Comparison of ENCODE assay signal across 8 cellular contexts in the genomic region with DNA sequence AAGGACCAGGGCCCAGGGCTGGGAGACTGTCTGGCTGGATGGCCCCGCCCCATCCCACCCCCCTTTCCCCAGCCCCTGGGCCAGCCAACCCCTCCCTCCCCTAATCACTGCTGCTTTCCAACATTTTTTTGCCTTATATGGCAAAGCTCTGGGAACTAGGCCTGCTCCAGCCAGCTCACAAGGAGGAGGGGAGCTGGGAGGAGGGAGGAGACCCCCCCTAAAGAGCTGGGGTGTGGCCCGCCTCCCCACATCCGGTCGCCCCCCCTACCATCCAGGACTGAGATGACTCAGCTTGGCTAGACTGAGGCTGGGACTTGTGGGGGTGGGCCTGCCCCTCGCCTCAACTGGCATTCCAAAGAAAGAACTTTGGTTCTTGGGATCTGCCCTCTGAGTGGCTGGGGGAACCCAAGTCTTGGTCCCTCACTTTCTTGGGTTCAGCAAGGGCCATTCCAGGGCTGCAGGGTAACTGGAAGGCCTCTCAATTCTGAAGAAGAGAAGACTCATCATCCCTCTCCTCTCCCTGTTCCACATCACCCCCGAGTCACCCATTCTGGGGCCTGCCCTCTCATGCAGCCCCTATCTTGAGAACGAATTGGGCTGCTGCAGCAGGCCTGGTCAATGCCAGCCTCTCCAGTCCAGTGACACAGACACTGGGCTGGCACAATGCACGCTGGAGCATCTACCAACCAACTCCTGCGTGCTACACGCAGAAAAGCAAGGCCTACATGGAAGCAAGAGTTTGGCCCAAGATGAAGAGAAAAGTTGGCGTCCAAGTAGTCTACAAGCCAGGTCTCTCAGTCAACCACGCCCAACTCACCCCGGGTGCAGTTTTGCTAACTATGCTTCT. TPM values are rescaled to one million over a fixed set of nuclear protein-coding genes. Genes with fewer than 3 reads are reported as not detected.
DNase-seq lines count a peak whose midpoint lies in the region; ATAC-seq and TF ChIP-seq lines count a peak whose summit lies in the region.

No MANE protein-coding gene starts in this region.

- peaks cover 34 to 37% (median 36%) of the 10 kb centered on the region in 3 donors for H3K4me1 Mint-ChIP-seq in CD8-positive, alpha-beta memory T cell

- whole genome bisulfite sequencing in adipose tissue, 3 donors, result 3 to 53% (median 43%) methylated on average over 10 to 13 of the region's 13 CpGs
- 3 to 4% methylated on average over 12 to 13 of the region's 13 CpGs for WGBS in heart right ventricle, 2 donors

- peak; percentile 51 to 58 for TF ChIP-seq POLR2A in uterus (IDR thresholded peaks at IDR 0.05)

- peaks cover 2 to 37% (median 2%) of the 10 kb centered on the region in 3 donors for H3K36me3 Mint-ChIP-seq in CD8-positive, alpha-beta memory T cell

- CTCF ChIA-PET in CD8-positive, alpha-beta memory T cell (lab: Charles Lee), result interaction anchor here (0.9 to 2.2 kb wide), 4 partner anchors 19 to 443 kb away, joined by 3 to 7 read pairs (median 4); a partner anchor contains a TSS

- DNase-seq in CD8-positive, alpha-beta memory T cell, result peak; percentile 65 to 90 (median 75)
- peak; percentile 95 for DNase-seq in HT1080 (ENCODE audit: low read depth)
- DNase-seq in SK-N-DZ (ENCODE audit: low spot score), result peak; percentile 88
- peak; percentile 77 to 87 for DNase-seq in heart right ventricle
- peak; percentile 94 for DNase-seq in posterior vena cava (ENCODE audit: low spot score)
- peak; percentile 86 to 91 for DNase-seq in uterus
- no peak for DNase-seq in HuH-7.5 (ENCODE audit: low spot score)

- peaks cover 22% of the 10 kb centered on the region for H3K36me3 ChIP-seq in CD8-positive, alpha-beta memory T cell (ENCODE audit: insufficient read depth, low read length)
- peaks cover 0 to 37% (median 19%) of the 10 kb centered on the region in 9 donors for H3K36me3 ChIP-seq in heart right ventricle
- H3K36me3 ChIP-seq in uterus, result no peaks in the 10 kb centered on the region

- peaks cover 0 to 9% of the 10 kb centered on the region in 2 donors for H3K27me3 Mint-ChIP-seq in CD8-positive, alpha-beta memory T cell

- H3K9me3 Mint-ChIP-seq in CD8-positive, alpha-beta memory T cell, result no peaks in the 10 kb centered on the region

- POLR2A ChIA-PET in CD8-positive, alpha-beta memory T cell (lab: Charles Lee), result interaction anchor here (1.0 to 3.7 kb wide), 5 partner anchors 9 to 160 kb away, joined by 3 to 22 read pairs (median 7); a partner anchor contains a TSS

- intact Hi-C loops in heart right ventricle (cut with DNase I), result loop anchor here in 1 of 10 donors (2.0 kb wide), 1 partner anchor 45 kb away; no protein-coding TSS in a partner anchor
- intact Hi-C loops in posterior vena cava (cut with DNase I), result no loop called here
- intact Hi-C loops in uterus (cut with DNase I; ENCODE audit: low total_unique reads), result no loop called here

- H3K27ac ChIP-seq in CD8-positive, alpha-beta memory T cell (ENCODE audit: low read depth, low read length), result peak overlapping the region; percentile 99
- H3K27ac ChIP-seq in adipose tissue (ENCODE audit: low read depth, low read length) (peak overlapping the region; percentile 83), heart right ventricle (peak overlapping the region; percentile 85 to 100 (median 97)), uterus (peak overlapping the region; percentile 95 to 98)

- no peaks in the 10 kb centered on the region for H3K27me3 ChIP-seq in CD8-positive, alpha-beta memory T cell (ENCODE audit: insufficient read depth, low read length, poor library complexity, severe bottlenecking)
- no peaks in the 10 kb centered on the region for H3K27me3 ChIP-seq in heart right ventricle
- H3K27me3 ChIP-seq in uterus, result no peaks in the 10 kb centered on the region

- H3K27ac Mint-ChIP-seq in CD8-positive, alpha-beta memory T cell, result peak overlapping the region; percentile 96 to 100 (median 98)

- peak overlapping the region; percentile 93 to 99 (median 95) for H3K4me3 Mint-ChIP-seq in CD8-positive, alpha-beta memory T cell

- H3K9me3 ChIP-seq in CD8-positive, alpha-beta memory T cell (ENCODE audit: low read length), result no peaks in the 10 kb centered on the region
- peaks cover 0 to 10% (median 0%) of the 10 kb centered on the region in 11 donors for H3K9me3 ChIP-seq in heart right ventricle
- no peaks in the 10 kb centered on the region for H3K9me3 ChIP-seq in uterus

- H3K4me3 ChIP-seq in CD8-positive, alpha-beta memory T cell (ENCODE audit: low read length), result peak overlapping the region; percentile 94
- H3K4me3 ChIP-seq in heart right ventricle (peak overlapping the region; percentile 58 to 92 (median 86)), uterus (peak overlapping the region; percentile 56 to 64)

- TF ChIP-seq CTCF in heart right ventricle (IDR thresholded peaks at IDR 0.05) (no peak), uterus (IDR thresholded peaks at IDR 0.05) (no peak)

- peaks cover 43% of the 10 kb centered on the region for H3K4me1 ChIP-seq in CD8-positive, alpha-beta memory T cell (ENCODE audit: insufficient read depth, low read length)
- H3K4me1 ChIP-seq in heart right ventricle (peaks cover 9 to 70% (median 51%) of the 10 kb centered on the region in 9 donors), uterus (peaks cover 0 to 12% of the 10 kb centered on the region in 2 donors)

- ATAC-seq in heart right ventricle, result peak; percentile 47 to 74 (median 67)

RNA-seq across cellular contexts. Expression of a gene that starts 4.8 kb away (rescaled TPM):
- total RNA-seq in CD8-positive, alpha-beta memory T cell, result 1,000 to 10,000 TPM; 1,299 to 1,356 TPM
- polyA plus RNA-seq in CD8-positive, alpha-beta memory T cell, result 799 TPM
- total RNA-seq in HT1080 (2014; rRNA removed; shearing (Covaris generic)), result 1,291 and 1,336 TPM in 2 replicates
- polyA plus RNA-seq in HT1080 (2015; cell fraction: cytosol; rRNA removed), result 312 and 340 TPM in 2 replicates
- 2,213 and 2,252 TPM in 2 replicates for polyA plus RNA-seq in HT1080 (2015; cell fraction: nucleus; rRNA removed)
- polyA plus RNA-seq in SK-N-DZ (2014; cell fraction: cytosol; rRNA removed), result 118 and 164 TPM in 2 replicates
- 267 and 369 TPM in 2 replicates for polyA plus RNA-seq in SK-N-DZ (2014; cell fraction: nucleus; rRNA removed)
- polyA plus RNA-seq in adipose tissue, result 100 to 1,000 TPM; 118 to 552 (median 446) TPM
- 100 to 1,000 TPM; 139 to 288 (median 181) TPM for total RNA-seq in heart right ventricle
- polyA plus RNA-seq in heart right ventricle, result 100 to 1,000 TPM; 368 to 442 TPM
- total RNA-seq in posterior vena cava, result 1,000 to 10,000 TPM; 5,571 to 6,731 TPM
- total RNA-seq in uterus, result 1,000 to 10,000 TPM; 1,067 to 4,271 (median 2,911) TPM

RNA-seq across cellular contexts. Expression of a gene that starts 9.4 kb away (rescaled TPM):
- total RNA-seq in CD8-positive, alpha-beta memory T cell, result 100 to 1,000 TPM; 107 to 119 TPM
- polyA plus RNA-seq in CD8-positive, alpha-beta memory T cell, result 37.2 TPM
- 33.2 and 41.5 TPM in 2 replicates for total RNA-seq in HT1080 (2014; rRNA removed; shearing (Covaris generic))
- 117 and 137 TPM in 2 replicates for polyA plus RNA-seq in HT1080 (2015; cell fraction: cytosol; rRNA removed)
- polyA plus RNA-seq in HT1080 (2015; cell fraction: nucleus; rRNA removed), result 76.6 and 85.6 TPM in 2 replicates
- polyA plus RNA-seq in SK-N-DZ (2014; cell fraction: cytosol; rRNA removed), result 76.3 and 77.9 TPM in 2 replicates
- polyA plus RNA-seq in SK-N-DZ (2014; cell fraction: nucleus; rRNA removed), result 63.6 and 71.0 TPM in 2 replicates
- polyA plus RNA-seq in adipose tissue (100 to 1,000 TPM in 1 of 3 donors, 10 to 100 TPM in 2; 66.4 to 115 (median 90.5) TPM), heart right ventricle (100 to 1,000 TPM in 1 of 2 donors, 10 to 100 TPM in 1; 54.8 to 170 TPM)
- total RNA-seq in heart right ventricle (10 to 100 TPM; 47.8 to 74.1 (median 59.6) TPM), posterior vena cava (10 to 100 TPM; 61.8 to 67.2 TPM), uterus (100 to 1,000 TPM in 1 of 4 donors, 10 to 100 TPM in 3; 13.6 to 118 (median 44.4) TPM)

RNA-seq across cellular contexts. Expression of a gene that starts 28.5 kb away (rescaled TPM):
- 1,000 to 10,000 TPM; 3,198 to 3,218 TPM for total RNA-seq in CD8-positive, alpha-beta memory T cell
- polyA plus RNA-seq in CD8-positive, alpha-beta memory T cell, result 4,855 TPM
- total RNA-seq in HT1080 (2014; rRNA removed; shearing (Covaris generic)), result 3,228 and 3,649 TPM in 2 replicates
- polyA plus RNA-seq in HT1080 (2015; cell fraction: cytosol; rRNA removed), result 4,497 and 7,008 TPM in 2 replicates
- polyA plus RNA-seq in HT1080 (2015; cell fraction: nucleus; rRNA removed), result 2,544 and 2,652 TPM in 2 replicates
- polyA plus RNA-seq in SK-N-DZ (2014; cell fraction: cytosol; rRNA removed), result 4,718 and 5,431 TPM in 2 replicates
- 2,533 and 5,089 TPM in 2 replicates for polyA plus RNA-seq in SK-N-DZ (2014; cell fraction: nucleus; rRNA removed)
- polyA plus RNA-seq in adipose tissue, result 1,000 to 10,000 TPM; 6,483 to 8,176 (median 7,781) TPM
- 1,000 to 10,000 TPM; 1,543 to 2,503 (median 1,867) TPM for total RNA-seq in heart right ventricle
- polyA plus RNA-seq in heart right ventricle, result 1,000 to 10,000 TPM; 2,102 to 7,085 TPM
- 1,000 to 10,000 TPM; 2,294 to 2,387 TPM for total RNA-seq in posterior vena cava
- 1,000 to 10,000 TPM; 2,407 to 9,172 (median 4,014) TPM for total RNA-seq in uterus

RNA-seq across cellular contexts. Expression of a gene that starts 39.4 kb away (rescaled TPM):
- total RNA-seq in CD8-positive, alpha-beta memory T cell, result 10 to 100 TPM in 1 of 2 experiments, 1 to 10 TPM in 1; 9.8 to 10.1 TPM
- 19.1 TPM for polyA plus RNA-seq in CD8-positive, alpha-beta memory T cell
- total RNA-seq in HT1080 (2014; rRNA removed; shearing (Covaris generic)), result 52.7 and 59.7 TPM in 2 replicates
- 50.7 and 57.0 TPM in 2 replicates for polyA plus RNA-seq in HT1080 (2015; cell fraction: cytosol; rRNA removed)
- polyA plus RNA-seq in HT1080 (2015; cell fraction: nucleus; rRNA removed), result 52.3 and 54.1 TPM in 2 replicates
- 15.5 and 17.3 TPM in 2 replicates for polyA plus RNA-seq in SK-N-DZ (2014; cell fraction: cytosol; rRNA removed)
- 12.1 and 20.9 TPM in 2 replicates for polyA plus RNA-seq in SK-N-DZ (2014; cell fraction: nucleus; rRNA removed)
- polyA plus RNA-seq in adipose tissue (10 to 100 TPM in 2 of 3 donors, 1 to 10 TPM in 1; 7.5 to 26.6 (median 18.6) TPM), heart right ventricle (10 to 100 TPM; 27.2 to 55.0 TPM)
- total RNA-seq in heart right ventricle (10 to 100 TPM; 35.2 to 57.1 (median 46.9) TPM), posterior vena cava (10 to 100 TPM; 15.9 to 20.0 TPM), uterus (10 to 100 TPM; 10.2 to 31.8 (median 21.2) TPM)

RNA-seq across cellular contexts. Expression of a gene that starts 41.7 kb away (rescaled TPM):
- 10 to 100 TPM; 51.9 to 52.3 TPM for total RNA-seq in CD8-positive, alpha-beta memory T cell
- polyA plus RNA-seq in CD8-positive, alpha-beta memory T cell, result 41.4 TPM
- 16.6 and 24.8 TPM in 2 replicates for total RNA-seq in HT1080 (2014; rRNA removed; shearing (Covaris generic))
- 20.5 and 21.7 TPM in 2 replicates for polyA plus RNA-seq in HT1080 (2015; cell fraction: cytosol; rRNA removed)
- 111 and 148 TPM in 2 replicates for polyA plus RNA-seq in HT1080 (2015; cell fraction: nucleus; rRNA removed)
- polyA plus RNA-seq in SK-N-DZ (2014; cell fraction: cytosol; rRNA removed), result 37.3 and 52.4 TPM in 2 replicates
- polyA plus RNA-seq in SK-N-DZ (2014; cell fraction: nucleus; rRNA removed), result 299 and 385 TPM in 2 replicates
- polyA plus RNA-seq in adipose tissue (10 to 100 TPM; 22.4 to 45.8 (median 35.2) TPM), heart right ventricle (100 to 1,000 TPM in 1 of 2 donors, 10 to 100 TPM in 1; 38.2 to 112 TPM)
- total RNA-seq in heart right ventricle (10 to 100 TPM; 28.4 to 42.6 (median 33.7) TPM), posterior vena cava (10 to 100 TPM; 25.3 to 28.1 TPM), uterus (10 to 100 TPM; 15.3 to 62.3 (median 20.5) TPM)
